ENCODE assay signal across 1 cellular context in the genomic region with DNA sequence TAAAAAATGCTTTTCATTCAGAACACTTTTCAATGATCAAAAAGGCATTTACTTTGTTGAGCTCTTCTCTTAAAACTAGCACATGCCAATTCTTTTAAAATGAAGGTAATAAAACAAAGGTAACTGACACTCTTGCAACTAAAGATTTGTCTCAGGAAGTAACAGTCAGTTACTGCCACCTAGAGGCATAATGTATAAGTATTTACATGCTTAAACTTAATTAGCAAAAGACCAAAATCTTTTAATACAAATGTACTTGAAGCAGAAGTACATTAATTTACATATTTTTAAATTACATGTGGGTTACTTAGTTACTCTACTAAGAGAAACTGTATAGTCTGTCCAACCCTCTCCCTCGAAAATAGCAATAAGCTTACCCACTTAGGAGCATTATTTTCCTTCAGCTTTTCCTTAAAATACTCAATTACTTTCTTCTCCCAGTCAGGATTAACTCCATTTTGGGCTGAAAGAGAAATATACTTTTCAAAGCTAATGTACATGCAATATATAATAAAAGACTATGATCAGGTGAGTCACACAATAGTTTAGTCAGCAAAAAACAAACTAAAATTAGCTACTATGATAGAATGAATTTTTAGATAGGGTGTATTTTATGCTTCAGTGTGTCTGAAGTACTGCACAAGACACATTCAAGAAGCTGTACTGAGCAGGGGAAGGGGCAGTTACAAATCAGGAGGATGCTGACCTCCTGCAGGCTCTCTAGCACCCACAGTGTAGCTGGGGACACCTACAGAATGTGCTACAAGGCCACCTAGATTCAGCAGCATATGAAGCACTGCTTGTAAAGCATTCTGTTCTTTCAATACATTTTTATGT.
A peak's percentile ranks its signal among the peaks of the same experiment; 100 is the strongest.
TF ChIP-seq lines count a peak whose summit lies in the region.

No MANE protein-coding gene starts in this region.

TF ChIP-seq in HEK293, 187 proteins besides CTCF, POLR2A, EP300 and RAD21 (continued from another document):
- TF ChIP-seq, protein P1, sequence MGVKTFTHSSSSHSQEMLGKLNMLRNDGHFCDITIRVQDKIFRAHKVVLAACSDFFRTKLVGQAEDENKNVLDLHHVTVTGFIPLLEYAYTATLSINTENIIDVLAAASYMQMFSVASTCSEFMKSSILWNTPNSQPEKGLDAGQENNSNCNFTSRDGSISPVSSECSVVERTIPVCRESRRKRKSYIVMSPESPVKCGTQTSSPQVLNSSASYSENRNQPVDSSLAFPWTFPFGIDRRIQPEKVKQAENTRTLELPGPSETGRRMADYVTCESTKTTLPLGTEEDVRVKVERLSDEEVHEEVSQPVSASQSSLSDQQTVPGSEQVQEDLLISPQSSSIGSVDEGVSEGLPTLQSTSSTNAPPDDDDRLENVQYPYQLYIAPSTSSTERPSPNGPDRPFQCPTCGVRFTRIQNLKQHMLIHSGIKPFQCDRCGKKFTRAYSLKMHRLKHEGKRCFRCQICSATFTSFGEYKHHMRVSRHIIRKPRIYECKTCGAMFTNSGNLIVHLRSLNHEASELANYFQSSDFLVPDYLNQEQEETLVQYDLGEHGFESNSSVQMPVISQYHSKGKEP (tag by site-specific recombination; IDR thresholded peaks at IDR 0.05), result peak; percentile 47; the same call in 1 of the 2 replicates
- 0 out of 2 replicates have a peak, but pooled peaks have one; percentile 25 for TF ChIP-seq ZNF660 (tag by site-specific recombination; IDR thresholded peaks at IDR 0.05)
- peak; percentile 98 for TF ChIP-seq ZNF10 (tag by site-specific recombination; IDR thresholded peaks at IDR 0.05)
- peak; percentile 73 for TF ChIP-seq ZNF654 (tag by site-specific recombination; IDR thresholded peaks at IDR 0.05; ENCODE audit: low read depth)
- TF ChIP-seq, protein P2, sequence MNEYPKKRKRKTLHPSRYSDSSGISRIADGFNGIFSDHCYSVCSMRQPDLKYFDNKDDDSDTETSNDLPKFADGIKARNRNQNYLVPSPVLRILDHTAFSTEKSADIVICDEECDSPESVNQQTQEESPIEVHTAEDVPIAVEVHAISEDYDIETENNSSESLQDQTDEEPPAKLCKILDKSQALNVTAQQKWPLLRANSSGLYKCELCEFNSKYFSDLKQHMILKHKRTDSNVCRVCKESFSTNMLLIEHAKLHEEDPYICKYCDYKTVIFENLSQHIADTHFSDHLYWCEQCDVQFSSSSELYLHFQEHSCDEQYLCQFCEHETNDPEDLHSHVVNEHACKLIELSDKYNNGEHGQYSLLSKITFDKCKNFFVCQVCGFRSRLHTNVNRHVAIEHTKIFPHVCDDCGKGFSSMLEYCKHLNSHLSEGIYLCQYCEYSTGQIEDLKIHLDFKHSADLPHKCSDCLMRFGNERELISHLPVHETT (tag by site-specific recombination; IDR thresholded peaks at IDR 0.05), result 0 out of 2 replicates have a peak, but pooled peaks have one; percentile 18
